In the genomic region with DNA sequence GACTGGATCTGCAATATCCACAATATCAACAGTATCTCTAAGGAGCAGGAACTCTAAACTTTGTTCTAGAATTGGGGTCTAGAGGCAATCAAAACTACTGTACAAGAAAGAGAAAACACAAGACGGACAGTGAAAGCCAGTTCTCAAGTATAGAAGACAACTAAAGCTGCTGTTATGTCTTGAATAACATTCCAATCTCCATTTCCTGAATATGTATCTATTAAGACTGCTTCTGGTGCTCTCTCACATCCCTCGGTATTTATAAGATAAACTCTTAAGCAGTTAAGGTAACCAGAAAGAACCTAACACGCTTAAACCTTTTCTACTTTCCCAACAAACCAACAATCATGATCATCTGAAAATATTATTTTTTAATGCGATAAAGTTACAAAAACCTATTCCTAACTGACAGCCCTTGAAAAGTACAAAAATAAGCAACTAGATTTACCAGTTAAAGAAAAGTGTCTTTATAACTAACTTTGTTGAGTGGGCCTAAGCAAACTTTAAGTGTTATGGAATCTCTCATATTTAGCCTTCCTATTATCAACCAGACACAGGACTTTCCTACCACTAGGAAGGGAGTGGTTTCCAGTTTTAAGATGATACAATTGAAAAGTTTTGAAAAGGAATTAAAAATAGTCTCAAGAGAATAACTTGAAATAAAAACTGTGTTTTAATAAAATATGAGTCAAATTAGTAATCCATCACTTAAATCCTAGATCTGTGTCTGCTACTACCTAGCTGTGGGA, we compare ENCODE assay signal across 13 cellular contexts. TPM values are rescaled to one million over a fixed set of nuclear protein-coding genes. Genes with fewer than 3 reads are reported as not detected.
DNase-seq lines count a peak whose midpoint lies in the region; ATAC-seq and TF ChIP-seq lines count a peak whose summit lies in the region.
"Had no signal": no experiment of that assay in that cellular context is flagged by ENCODE, and none has a peak within 500 bp of the region (broad histone marks: within the 10 kb centered on the region; RNA-seq: fewer than 3 reads in every experiment).

No MANE protein-coding gene starts in this region.

- H3K4me3 ChIP-seq in AG04450 (ENCODE audit: low read depth, low read length) (no peak overlapping the region), OCI-LY1 (ENCODE audit: low read depth, low read length, poor library complexity, severe bottlenecking) (peak overlapping the region; percentile 12), esophagus squamous epithelium (no peak overlapping the region), osteoblast (ENCODE audit: insufficient read depth, low read length) (no peak overlapping the region)
- H3K4me3 ChIP-seq: SJCRH30 had no signal

- H3K9ac ChIP-seq in OCI-LY1 (ENCODE audit: low read length): no peak overlapping the region; the same call in 1 of the 2 replicates

- no peaks in the 10 kb centered on the region for H3K79me2 ChIP-seq in OCI-LY1 (ENCODE audit: insufficient read depth, low read length)
- H3K79me2 ChIP-seq in osteoblast (ENCODE audit: insufficient read depth, low read length): peaks cover 99% of the 10 kb centered on the region

- peak overlapping the region; percentile 68 for H3K27ac ChIP-seq in AG04450 (ENCODE audit: low read depth, low read length)
- peak overlapping the region; percentile 57 for H3K27ac ChIP-seq in OCI-LY1 (ENCODE audit: low read depth, low read length, poor library complexity, severe bottlenecking)
- peak overlapping the region in 3 of 4 donors; percentile 4 to 40 (median 33) for H3K27ac ChIP-seq in esophagus squamous epithelium
- peak overlapping the region; percentile 9 for H3K27ac ChIP-seq in osteoblast (ENCODE audit: low read depth, low read length)
- H3K27ac ChIP-seq: SJCRH30, WERI-Rb-1 had no signal

- POLR2A ChIA-PET in AG04450 (lab: Yijun Ruan, JAX): interaction anchor here (0.6 to 1.4 kb wide), 2 partner anchors 14 to 31 kb away, joined by 5 read pairs; partner anchors contain the start of gene NUMB
- POLR2A ChIA-PET in activated CD4-positive, alpha-beta T cell treated with anti-CD3 and anti-CD28 coated beads for 36 hours (lab: Charles Lee): no interaction called here

- no peaks in the 10 kb centered on the region for H3K36me3 ChIP-seq in OCI-LY1 (ENCODE audit: insufficient read depth, low read length)
- no peaks in the 10 kb centered on the region for H3K36me3 ChIP-seq in esophagus squamous epithelium
- peaks cover 7% of the 10 kb centered on the region for H3K36me3 ChIP-seq in osteoblast (ENCODE audit: insufficient read depth, low read length)
- H3K36me3 ChIP-seq: SJCRH30 had no signal

- H3K4me1 ChIP-seq in OCI-LY1 (ENCODE audit: insufficient read depth, low read length, severe bottlenecking): peaks cover 49% of the 10 kb centered on the region
- H3K4me1 ChIP-seq in esophagus squamous epithelium: peaks cover 0 to 46% (median 10%) of the 10 kb centered on the region in 3 donors
- H3K4me1 ChIP-seq in osteoblast (ENCODE audit: insufficient read depth, low read length): peaks cover 30% of the 10 kb centered on the region
- H3K4me1 ChIP-seq: SJCRH30 had no signal

- H4K20me1 ChIP-seq in OCI-LY1 (ENCODE audit: insufficient read depth, low read length) (no peaks in the 10 kb centered on the region), osteoblast (ENCODE audit: insufficient read depth, low read length) (peaks cover 53% of the 10 kb centered on the region)

- no peak overlapping the region for H3K27ac Mint-ChIP-seq in nephron progenitor cell
- H3K27ac Mint-ChIP-seq in activated CD4-positive, alpha-beta T cell treated with anti-CD3 and anti-CD28 coated beads for 36 hours: no peak overlapping the region

- no peaks in the 10 kb centered on the region for H3K27me3 ChIP-seq in AG04450 (ENCODE audit: control insufficient read depth, insufficient read depth, low read length)
- no peaks in the 10 kb centered on the region for H3K27me3 ChIP-seq in OCI-LY1 (ENCODE audit: insufficient read depth, low read length)
- H3K27me3 ChIP-seq in esophagus squamous epithelium: no peaks in the 10 kb centered on the region
- H3K27me3 ChIP-seq in osteoblast (ENCODE audit: insufficient read depth, low read length): no peaks in the 10 kb centered on the region
- H3K27me3 ChIP-seq: SJCRH30 had no signal

- no peaks in the 10 kb centered on the region for H3K9me2 ChIP-seq in OCI-LY1 (ENCODE audit: low read depth, low read length)

- peaks cover 3% of the 10 kb centered on the region for H3K27me3 Mint-ChIP-seq in nephron progenitor cell (ENCODE audit: low read depth, poor library complexity)
- no peaks in the 10 kb centered on the region for H3K27me3 Mint-ChIP-seq in activated CD4-positive, alpha-beta T cell treated with anti-CD3 and anti-CD28 coated beads for 36 hours
- H3K27me3 Mint-ChIP-seq: naive thymus-derived CD8-positive, alpha-beta T cell had no signal

- H3K4me2 ChIP-seq in OCI-LY1 (ENCODE audit: low read length) (peak overlapping the region; percentile 24; the same call in 1 of the 2 replicates), osteoblast (ENCODE audit: insufficient read depth, low read length) (peak overlapping the region; percentile 16)

- no peaks in the 10 kb centered on the region for H3F3A ChIP-seq in OCI-LY1 (ENCODE audit: insufficient read depth, low read length)

- ATAC-seq in HG03457 (IDR thresholded peaks at IDR 0.05; ENCODE audit: unreplicated experiment): no peak
- ATAC-seq in activated CD4-positive, alpha-beta T cell treated with anti-CD3 and anti-CD28 coated beads for 36 hours: no peak
- ATAC-seq: naive thymus-derived CD8-positive, alpha-beta T cell had no signal

- no peaks in the 10 kb centered on the region for H3K9me3 ChIP-seq in AG04450 (ENCODE audit: control insufficient read depth, insufficient read depth, low read length)
- H3K9me3 ChIP-seq in OCI-LY1 (ENCODE audit: low read length): no peaks in the 10 kb centered on the region
- no peaks in the 10 kb centered on the region for H3K9me3 ChIP-seq in esophagus squamous epithelium
- H3K9me3 ChIP-seq in osteoblast (ENCODE audit: low read depth, low read length): no peaks in the 10 kb centered on the region
- H3K9me3 ChIP-seq: SJCRH30 had no signal

- intact Hi-C loops in esophagus squamous epithelium (cut with DNase I): no loop called here
- intact Hi-C loops in activated CD4-positive, alpha-beta T cell treated with anti-CD3 and anti-CD28 coated beads for 36 hours (cut with DNase I, micrococcal nuclease): no loop called here

- no peaks in the 10 kb centered on the region for H3K9me3 Mint-ChIP-seq in nephron progenitor cell
- H3K9me3 Mint-ChIP-seq in activated CD4-positive, alpha-beta T cell treated with anti-CD3 and anti-CD28 coated beads for 36 hours (ENCODE audit: low read depth): no peaks in the 10 kb centered on the region
- H3K9me3 Mint-ChIP-seq: naive thymus-derived CD8-positive, alpha-beta T cell had no signal

- TF ChIP-seq POLR2A in esophagus squamous epithelium (IDR thresholded peaks at IDR 0.05): no peak

- CTCF ChIA-PET in AG04450 (lab: Charles Lee): no interaction called here
- CTCF ChIA-PET in activated CD4-positive, alpha-beta T cell treated with anti-CD3 and anti-CD28 coated beads for 36 hours (lab: Charles Lee): no interaction called here

- no peak for TF ChIP-seq CTCF in AG04450 (IDR thresholded peaks at IDR 0.05; ENCODE audit: low read depth, low read length)
- no peak for TF ChIP-seq CTCF in OCI-LY1 (IDR thresholded peaks at IDR 0.05; ENCODE audit: low read length)
- no peak for TF ChIP-seq CTCF in esophagus squamous epithelium (IDR thresholded peaks at IDR 0.05)
- TF ChIP-seq CTCF in osteoblast (IDR thresholded peaks at IDR 0.05; ENCODE audit: extremely low read depth, low read depth, low read length): no peak
- TF ChIP-seq CTCF in nephron progenitor cell (IDR thresholded peaks at IDR 0.05): no peak

- 84 to 87% methylated on average over 4 of the region's 4 CpGs for WGBS in esophagus squamous epithelium, 2 donors

- peaks cover 8% of the 10 kb centered on the region for H3K4me1 Mint-ChIP-seq in nephron progenitor cell
- H3K4me1 Mint-ChIP-seq in activated CD4-positive, alpha-beta T cell treated with anti-CD3 and anti-CD28 coated beads for 36 hours: peaks cover 7% of the 10 kb centered on the region

- H3K4me3 Mint-ChIP-seq in nephron progenitor cell: no peak overlapping the region
- no peak overlapping the region for H3K4me3 Mint-ChIP-seq in activated CD4-positive, alpha-beta T cell treated with anti-CD3 and anti-CD28 coated beads for 36 hours
- H3K4me3 Mint-ChIP-seq: naive thymus-derived CD8-positive, alpha-beta T cell had no signal

- DNase-seq in AG04450 (ENCODE audit: low read depth, low spot score): no peak
- no peak for DNase-seq in esophagus squamous epithelium (lab: John Stamatoyannopoulos, UW)
- DNase-seq in osteoblast (ENCODE audit: insufficient read length, low spot score, missing footprints): peak; percentile 19
- no peak for DNase-seq in DMS153 (lab: John Stamatoyannopoulos, UW)
- no peak for DNase-seq in nephron progenitor cell
- DNase-seq in activated CD4-positive, alpha-beta T cell treated with anti-CD3 and anti-CD28 coated beads for 36 hours: no peak
- DNase-seq: naive thymus-derived CD8-positive, alpha-beta T cell; NCI-H1694; stimulated activated CD4-positive, alpha-beta T cell treated with anti-CD3 and anti-CD28 coated beads, Interleukin-12 subunit alpha, Interleukin-12 subunit beta, amount 100 ng/mL, for 4 hours; WERI-Rb-1 had no signal

- peaks cover 18% of the 10 kb centered on the region for H3K36me3 Mint-ChIP-seq in nephron progenitor cell (ENCODE audit: low read depth)
- H3K36me3 Mint-ChIP-seq in activated CD4-positive, alpha-beta T cell treated with anti-CD3 and anti-CD28 coated beads for 36 hours (ENCODE audit: low read depth): no peaks in the 10 kb centered on the region

- no peak overlapping the region for H2AFZ ChIP-seq in OCI-LY1 (ENCODE audit: low read length)
- H2AFZ ChIP-seq in osteoblast (ENCODE audit: low read length): no peak overlapping the region

RNA-seq across cellular contexts. Expression of gene NUMB, which starts 30.7 kb away (rescaled TPM):
- polyA plus RNA-seq in AG04450 (2011; rRNA removed): 130 and 152 TPM in 2 replicates
- polyA minus RNA-seq in AG04450 (2011; rRNA and poly(A)+ RNA removed): 153 and 216 TPM in 2 replicates
- 10 to 100 TPM; 27.7 to 52.8 (median 34.2) TPM for total RNA-seq in esophagus squamous epithelium
- 52.5 and 55.7 TPM in 2 replicates for total RNA-seq in osteoblast
- total RNA-seq in activated CD4-positive, alpha-beta T cell treated with anti-CD3 and anti-CD28 coated beads for 36 hours: 10 to 100 TPM; 35.7 to 54.9 TPM

Comparison
In these comparisons a context has a peak if more than half of its experiments do, and no peak if none do; other contexts are left out.
1. H3K27ac ChIP-seq: peak in every context shown above with its lines; median percentile 68 in AG04450; 57 in OCI-LY1; 33 in esophagus squamous epithelium; 9 in osteoblast.